ENCODE assay signal across 8 cellular contexts in genomic region chr7:18666107-18666728, GRCh38.
DNase-seq lines count a peak whose midpoint lies in the region; FAIRE-seq and TF ChIP-seq lines count a peak whose summit lies in the region.

No MANE protein-coding gene starts in this region.

- TF ChIP-seq CTCF in GM10248 (IDR thresholded peaks at IDR 0.05; ENCODE audit: control extremely low read depth, extremely low read depth, low read depth, missing control alignments): peak; percentile 96
- TF ChIP-seq CTCF in ovary (IDR thresholded peaks at IDR 0.05): peak in 2 of 3 donors; percentile 31 to 32
- TF ChIP-seq CTCF in type B pancreatic cell (conservative IDR thresholded peaks at IDR 0.05): peak; percentile 90

- no peaks in the 10 kb centered on the region for H3K9me3 Mint-ChIP-seq in activated T-helper 2 cell treated with anti-CD3 and anti-CD28 coated beads, Interferon-gamma antibody, Interleukin-2, Interleukin-4, amounts not matched to agents 10 μg/mL and 5 μg/mL and 100 μg/mL, durations not matched to agents 14 hours and 24 hours and 36 hours
- no peaks in the 10 kb centered on the region for H3K9me3 Mint-ChIP-seq in type B pancreatic cell

- H3K36me3 ChIP-seq in ovary: no peaks in the 10 kb centered on the region

- no peak overlapping the region for H3K27ac Mint-ChIP-seq in activated T-helper 2 cell treated with anti-CD3 and anti-CD28 coated beads, Interferon-gamma antibody, Interleukin-2, Interleukin-4, amounts not matched to agents 10 μg/mL and 5 μg/mL and 100 μg/mL, durations not matched to agents 14 hours and 24 hours and 36 hours
- no peak overlapping the region for H3K27ac Mint-ChIP-seq in type B pancreatic cell

- CTCF ChIA-PET in GM10248 (lab: Yijun Ruan, JAX): interaction anchor here (0.6 to 3.2 kb wide), 43 partner anchors 9 to 983 kb away, joined by 3 to 42 read pairs (median 4); no protein-coding TSS in a partner anchor

- H3K4me3 Mint-ChIP-seq in activated T-helper 2 cell treated with anti-CD3 and anti-CD28 coated beads, Interferon-gamma antibody, Interleukin-2, Interleukin-4, amounts not matched to agents 10 μg/mL and 5 μg/mL and 100 μg/mL, durations not matched to agents 14 hours and 24 hours and 36 hours (ENCODE audit: low read depth): no peak overlapping the region
- no peak overlapping the region for H3K4me3 Mint-ChIP-seq in type B pancreatic cell

- peak; percentile 98 for FAIRE-seq in H54 (lab: Jason Lieb, UNC)

- no peak overlapping the region for H3K27ac ChIP-seq in ovary

- H3K4me1 Mint-ChIP-seq in activated T-helper 2 cell treated with anti-CD3 and anti-CD28 coated beads, Interferon-gamma antibody, Interleukin-2, Interleukin-4, amounts not matched to agents 10 μg/mL and 5 μg/mL and 100 μg/mL, durations not matched to agents 14 hours and 24 hours and 36 hours (ENCODE audit: low read depth): no peaks in the 10 kb centered on the region
- peaks cover 7% of the 10 kb centered on the region for H3K4me1 Mint-ChIP-seq in type B pancreatic cell (ENCODE audit: unreplicated experiment)

- H3K36me3 Mint-ChIP-seq in activated T-helper 2 cell treated with anti-CD3 and anti-CD28 coated beads, Interferon-gamma antibody, Interleukin-2, Interleukin-4, amounts not matched to agents 10 μg/mL and 5 μg/mL and 100 μg/mL, durations not matched to agents 14 hours and 24 hours and 36 hours (ENCODE audit: low read depth): no peaks in the 10 kb centered on the region
- no peaks in the 10 kb centered on the region for H3K36me3 Mint-ChIP-seq in type B pancreatic cell

- POLR2A ChIA-PET in GM10248 (lab: Yijun Ruan, JAX): no interaction called here

- intact Hi-C loops in activated T-helper 2 cell treated with anti-CD3 and anti-CD28 coated beads, Interferon-gamma antibody, Interleukin-2, Interleukin-4, amounts not matched to agents 10 μg/mL and 5 μg/mL and 100 μg/mL, durations not matched to agents 14 hours and 24 hours and 36 hours (cut with micrococcal nuclease): loop anchor here (1.0 to 2.0 kb wide), 3 partner anchors 27 to 309 kb away; no protein-coding TSS in a partner anchor
- intact Hi-C loops in ovary (cut with DNase I): loop anchor here in 1 of 4 donors (10.0 kb wide), 1 partner anchor 311 kb away; no protein-coding TSS in a partner anchor

- H3K9me3 ChIP-seq in ovary: no peaks in the 10 kb centered on the region

- no peaks in the 10 kb centered on the region for H3K27me3 ChIP-seq in ovary

- H3K4me3 ChIP-seq in ovary: no peak overlapping the region

- 31 to 38% (median 35%) methylated on average over 4 of the region's 4 CpGs for WGBS in ovary, 3 donors

- TF ChIP-seq POLR2A in H54 (IDR thresholded peaks at IDR 0.05; ENCODE audit: low read depth, low read length): no peak
- TF ChIP-seq POLR2A in ovary (IDR thresholded peaks at IDR 0.05): no peak

- TF ChIP-seq EP300 in ovary (IDR thresholded peaks at IDR 0.05): no peak

- DNase-seq in GM10248 (ENCODE audit: extremely low spot score) (peak; percentile 48), H54 (ENCODE audit: insufficient read length, low spot score) (peak; percentile 55), LHCN-M2 (ENCODE audit: low read depth) (peak; percentile 82), SHP77 treated with DMSO at 0.1 percent for 48 hours (lab: John Stamatoyannopoulos, UW) (peak; percentile 65), germinal center (ENCODE audit: low spot score) (peak; percentile 65), ovary (peak; percentile 43 to 75 (median 54)), type B pancreatic cell (ENCODE audit: extremely low spot score, unreplicated experiment) (peak; percentile 72)
- DNase-seq in activated T-helper 2 cell treated with anti-CD3 and anti-CD28 coated beads, Interferon-gamma antibody, Interleukin-2, Interleukin-4, amounts not matched to agents 10 μg/mL and 5 μg/mL and 100 μg/mL, durations not matched to agents 14 hours and 24 hours and 36 hours (ENCODE audit: low spot score): peak; percentile 42

- H3K4me1 ChIP-seq in ovary (ENCODE audit: insufficient read depth): no peaks in the 10 kb centered on the region

- H3K27me3 Mint-ChIP-seq in activated T-helper 2 cell treated with anti-CD3 and anti-CD28 coated beads, Interferon-gamma antibody, Interleukin-2, Interleukin-4, amounts not matched to agents 10 μg/mL and 5 μg/mL and 100 μg/mL, durations not matched to agents 14 hours and 24 hours and 36 hours (ENCODE audit: low read depth): no peaks in the 10 kb centered on the region
- no peaks in the 10 kb centered on the region for H3K27me3 Mint-ChIP-seq in type B pancreatic cell

Comparison
In these comparisons a context has a peak if more than half of its experiments do, and no peak if none do; other contexts are left out.
1. CTCF ChIP-seq: peak in every context shown above with its lines; median percentile 96 in GM10248; 90 in type B pancreatic cell; 32 in ovary.